Comparison of ENCODE assay signal across 26 cellular contexts in genomic region chr4:76962406-76963135, GRCh38. TPM values are rescaled to one million over a fixed set of nuclear protein-coding genes. Genes with fewer than 3 reads are reported as not detected.
DNase-seq lines count a peak whose midpoint lies in the region; FAIRE-seq and TF ChIP-seq lines count a peak whose summit lies in the region.
"Had no signal": no experiment of that assay in that cellular context is flagged by ENCODE, and none has a peak within 500 bp of the region (broad histone marks: within the 10 kb centered on the region; RNA-seq: fewer than 3 reads in every experiment).

No MANE protein-coding gene starts in this region.

- no peak for TF ChIP-seq CTCF in left ventricle myocardium inferior (IDR thresholded peaks at IDR 0.05; ENCODE audit: borderline replicate concordance)

- no peaks in the 10 kb centered on the region for H3K79me1 ChIP-seq in mesenchymal stem cell (replicated peaks; ENCODE audit: low read length, poor library complexity, severe bottlenecking)

- no peak overlapping the region for H4K8ac ChIP-seq in mesenchymal stem cell (ENCODE audit: low read length)

- H2BK15ac ChIP-seq in mesenchymal stem cell (ENCODE audit: low read depth, poor library complexity, severe bottlenecking), result no peak overlapping the region

- H2AFZ ChIP-seq in mesenchymal stem cell (ENCODE audit: low read depth, low read length), result no peak overlapping the region
- H2AFZ ChIP-seq: GM23338 had no signal

- no peak overlapping the region for H3K18ac ChIP-seq in mesenchymal stem cell (ENCODE audit: low read depth in 1 of 2, low read length in 2 of 2)

- no peak overlapping the region for H4K91ac ChIP-seq in mesenchymal stem cell (ENCODE audit: low read length)

- H3K4ac ChIP-seq in mesenchymal stem cell (ENCODE audit: low read depth in 1 of 2, low read length in 2 of 2), result no peak overlapping the region

- 100% methylated on average over 3 of the region's 5 CpGs for WGBS in mesenchymal stem cell

- H3K27me3 ChIP-seq in left ventricle myocardium inferior (ENCODE audit: low read depth) (no peaks in the 10 kb centered on the region), mesenchymal stem cell (ENCODE audit: control insufficient read depth in 1 of 2, insufficient read depth in 1 of 2, low read length in 2 of 2) (no peaks in the 10 kb centered on the region), subcutaneous abdominal adipose tissue (ENCODE audit: control insufficient read depth in 5 of 5, insufficient read depth in 4 of 5, low read length in 5 of 5) (no peaks in the 10 kb centered on the region)
- no peaks in the 10 kb centered on the region for H3K27me3 ChIP-seq in effector memory CD4-positive, alpha-beta T cell (replicated peaks; ENCODE audit: control insufficient read depth, insufficient read depth, low read length, poor library complexity, severe bottlenecking)
- H3K27me3 ChIP-seq: BLaER1, MG63, SJCRH30 had no signal

- no peak overlapping the region for H2BK12ac ChIP-seq in mesenchymal stem cell (ENCODE audit: low read length in 2 of 2)

- H3K27ac ChIP-seq in left ventricle myocardium inferior (replicated peaks) (peak overlapping the region; percentile 10), mesenchymal stem cell (ENCODE audit: low read length, poor library complexity, severe bottlenecking) (peak overlapping the region; percentile 14), subcutaneous abdominal adipose tissue (ENCODE audit: low read depth, low read length) (peak overlapping the region; percentile 90)
- no peak overlapping the region for H3K27ac ChIP-seq in effector memory CD4-positive, alpha-beta T cell (ENCODE audit: insufficient read depth, low read length, poor library complexity, severe bottlenecking)
- H3K27ac ChIP-seq: 22Rv1, BLaER1, SJCRH30 had no signal

- no peak for FAIRE-seq in GM19239 (lab: Jason Lieb, UNC)
- FAIRE-seq: RCC 7860 had no signal

- H3K9me3 ChIP-seq in left ventricle myocardium inferior (replicated peaks) (no peaks in the 10 kb centered on the region), mesenchymal stem cell (ENCODE audit: control insufficient read depth, low read length) (no peaks in the 10 kb centered on the region), subcutaneous abdominal adipose tissue (ENCODE audit: control insufficient read depth in 5 of 5, low read length in 5 of 5) (no peaks in the 10 kb centered on the region)
- no peaks in the 10 kb centered on the region for H3K9me3 ChIP-seq in effector memory CD4-positive, alpha-beta T cell (ENCODE audit: control insufficient read depth, low read length)
- H3K9me3 ChIP-seq: Caco-2, MG63, SJCRH30 had no signal

- no peak overlapping the region for H3K23ac ChIP-seq in mesenchymal stem cell (ENCODE audit: low read length in 2 of 2)

- H2AK5ac ChIP-seq in mesenchymal stem cell (ENCODE audit: low read length, severe bottlenecking), result no peak overlapping the region

- no peak overlapping the region for H2BK5ac ChIP-seq in mesenchymal stem cell (ENCODE audit: low read depth, low read length, poor library complexity, severe bottlenecking)

- no peak overlapping the region for H3K4me3 ChIP-seq in left ventricle myocardium inferior
- H3K4me3 ChIP-seq in mesenchymal stem cell (ENCODE audit: insufficient read depth in 1 of 2, low read depth in 1 of 2, low read length in 2 of 2), result no peak overlapping the region
- no peak overlapping the region for H3K4me3 ChIP-seq in subcutaneous abdominal adipose tissue (ENCODE audit: low read depth in 1 of 5, low read length in 5 of 5)
- no peak overlapping the region for H3K4me3 ChIP-seq in effector memory CD4-positive, alpha-beta T cell (ENCODE audit: insufficient read depth, low read depth, low read length, poor library complexity, severe bottlenecking)
- H3K4me3 ChIP-seq: BLaER1, GM23338, MG63, SJCRH30 had no signal

- intact Hi-C loops in left ventricle myocardium inferior (cut with micrococcal nuclease), result no loop called here
- intact Hi-C loops in cardiac septum (cut with DNase I), result no loop called here

- H3K4me2 ChIP-seq in mesenchymal stem cell (ENCODE audit: low read length, poor library complexity, severe bottlenecking), result no peak overlapping the region
- H3K4me2 ChIP-seq: BLaER1, GM23338 had no signal

- H3K9ac ChIP-seq in mesenchymal stem cell (ENCODE audit: low read length) (peak overlapping the region; percentile 14), subcutaneous abdominal adipose tissue (ENCODE audit: low read length in 5 of 5) (peak overlapping the region in 2 of 5 donors; percentile 48 to 66)
- H3K9ac ChIP-seq: BLaER1 had no signal

- peaks cover 8% of the 10 kb centered on the region for H3K4me1 ChIP-seq in left ventricle myocardium inferior
- peaks cover 4% of the 10 kb centered on the region for H3K4me1 ChIP-seq in mesenchymal stem cell (ENCODE audit: control insufficient read depth, insufficient read depth, low read depth, low read length)
- H3K4me1 ChIP-seq in subcutaneous abdominal adipose tissue (ENCODE audit: control insufficient read depth in 5 of 5, insufficient read depth in 5 of 5, low read length in 5 of 5), result peaks cover 0 to 48% (median 38%) of the 10 kb centered on the region in 5 donors
- peaks cover 3% of the 10 kb centered on the region for H3K4me1 ChIP-seq in effector memory CD4-positive, alpha-beta T cell (ENCODE audit: control insufficient read depth, insufficient read depth, low read length, poor library complexity, severe bottlenecking)

- H3K36me3 ChIP-seq in left ventricle myocardium inferior (no peaks in the 10 kb centered on the region), mesenchymal stem cell (ENCODE audit: control insufficient read depth in 1 of 2, insufficient read depth in 2 of 2, low read depth in 1 of 2, low read length in 2 of 2) (peaks cover 3 to 5% of the 10 kb centered on the region in 2 experiments), subcutaneous abdominal adipose tissue (ENCODE audit: control insufficient read depth in 5 of 5, insufficient read depth in 5 of 5, low read length in 5 of 5) (peaks cover 0 to 3% (median 0%) of the 10 kb centered on the region in 5 donors)
- H3K36me3 ChIP-seq in effector memory CD4-positive, alpha-beta T cell (ENCODE audit: control insufficient read depth, insufficient read depth, low read length), result no peaks in the 10 kb centered on the region
- H3K36me3 ChIP-seq: MG63 had no signal

- DNase-seq in left ventricle myocardium inferior (no peak), cardiac septum (ENCODE audit: low spot score) (no peak), fibroblast of gingiva (ENCODE audit: low read depth) (peak; percentile 32), mesenchymal stem cell (no peak), GM19239 (ENCODE audit: insufficient read length, low spot score) (no peak)
- no peak for DNase-seq in activated CD8-positive, alpha-beta memory T cell treated with anti-CD3 and anti-CD28 coated beads, Interleukin-2, amount 50 U/mL, for 48 hours
- DNase-seq in effector memory CD4-positive, alpha-beta T cell, result no peak
- DNase-seq: ACHN; Caco-2; CD4-positive, alpha-beta T cell; DMS 273 treated with DMSO at 0.1 percent for 48 hours; DMS79 treated with DMSO at 0.1 percent for 48 hours; HCEC 1CT; MG63; NCI-H1417; NCI-H1694 treated with DMSO at 0.1 percent for 48 hours; NCI-H2081 treated with DMSO at 0.1 percent for 48 hours; NCI-H2171 treated with DMSO at 0.1 percent for 48 hours; NCI-H446; NCI-H526; SJCRH30 had no signal

- no peak overlapping the region for H2BK120ac ChIP-seq in mesenchymal stem cell (ENCODE audit: low read depth, low read length)

- H3K14ac ChIP-seq in mesenchymal stem cell (ENCODE audit: low read length in 2 of 2), result no peak overlapping the region

RNA-seq across cellular contexts. Expression of gene SEPTIN11, which starts 13.0 kb away (rescaled TPM):
- 30.1 TPM for total RNA-seq in left ventricle myocardium inferior
- total RNA-seq in cardiac septum, result 41.5 TPM
- polyA plus RNA-seq in mesenchymal stem cell (2013, experiment 1 of 2), result 510 TPM
- polyA plus RNA-seq in mesenchymal stem cell (2013, experiment 2 of 2), result 468 TPM
